In genomic region chr3:58534592-58535494, GRCh38 we compare ENCODE assay signal across 15 cellular contexts. TPM values are rescaled to one million over a fixed set of nuclear protein-coding genes. Genes with fewer than 3 reads are reported as not detected.
A peak's percentile ranks its signal among the peaks of the same experiment; 100 is the strongest.
DNase-seq lines count a peak whose midpoint lies in the region; ATAC-seq and TF ChIP-seq lines count a peak whose summit lies in the region.
"Had no signal": no experiment of that assay in that cellular context is flagged by ENCODE, and none has a peak within 500 bp of the region (broad histone marks: within the 10 kb centered on the region; RNA-seq: fewer than 3 reads in every experiment).

No MANE protein-coding gene starts in this region.

- in situ Hi-C loops in GM13976 (cut with MboI; ENCODE audit: low sequenced_read_pairs, unreplicated experiment), result loop anchor here (10.0 kb wide), 2 partner anchors 210 to 350 kb away; no protein-coding TSS in a partner anchor

- no peaks in the 10 kb centered on the region for H3K36me3 Mint-ChIP-seq in osteocyte (ENCODE audit: unreplicated experiment)
- H3K36me3 Mint-ChIP-seq: CD8-positive, alpha-beta T cell had no signal

- peak; percentile 8 for DNase-seq in D341Med (ENCODE audit: low spot score)
- peak; percentile 70 for DNase-seq in left lobe of liver (ENCODE audit: low spot score)
- peak; percentile 70 for DNase-seq in osteocyte (ENCODE audit: extremely low spot score, unreplicated experiment)
- no peak for DNase-seq in stimulated activated naive CD8-positive, alpha-beta T cell treated with anti-CD3 and anti-CD28 coated beads, Interleukin-15, Interleukin-2, amounts not matched to agents 100 U/mL and 50 U/mL, for 24 hours
- DNase-seq in GM13976 (ENCODE audit: low spot score), result no peak
- no peak for DNase-seq in COLO668 (lab: John Stamatoyannopoulos, UW; ENCODE audit: unreplicated experiment)
- DNase-seq: CD8-positive, alpha-beta T cell; DMS79; HFFc6; NCI-H1436; NCI-H2171 had no signal

- peaks cover 7% of the 10 kb centered on the region for H3K4me1 Mint-ChIP-seq in osteocyte (ENCODE audit: unreplicated experiment)

- H3K27me3 Mint-ChIP-seq in osteocyte (ENCODE audit: unreplicated experiment), result no peaks in the 10 kb centered on the region

- peak overlapping the region; percentile 95 for H3K27ac ChIP-seq in VCaP
- H3K27ac ChIP-seq: SJSA1 had no signal

- H3K4me3 Mint-ChIP-seq in osteocyte (ENCODE audit: unreplicated experiment), result no peak overlapping the region
- H3K4me3 Mint-ChIP-seq: CD8-positive, alpha-beta T cell; HFFc6 had no signal

- ATAC-seq in left lobe of liver, result peak; percentile 10
- no peak for ATAC-seq in stimulated activated naive CD8-positive, alpha-beta T cell treated with anti-CD3 and anti-CD28 coated beads, Interleukin-15, Interleukin-2, amounts not matched to agents 100 U/mL and 50 U/mL, for 24 hours
- ATAC-seq: CD8-positive, alpha-beta T cell had no signal

- H3K9me3 Mint-ChIP-seq in osteocyte (ENCODE audit: unreplicated experiment), result no peaks in the 10 kb centered on the region
- H3K9me3 Mint-ChIP-seq: CD8-positive, alpha-beta T cell; HFFc6 had no signal

- TF ChIP-seq CTCF in VCaP (conservative IDR thresholded peaks at IDR 0.05), result no peak
- no peak for TF ChIP-seq CTCF in osteocyte (IDR thresholded peaks at IDR 0.05)
- TF ChIP-seq CTCF in GM13976 (IDR thresholded peaks at IDR 0.05; ENCODE audit: borderline replicate concordance, control extremely low read depth, extremely low read depth, insufficient read depth, missing control alignments), result no peak

- no peak overlapping the region for H3K27ac Mint-ChIP-seq in osteocyte (ENCODE audit: unreplicated experiment)
- H3K27ac Mint-ChIP-seq: CD8-positive, alpha-beta T cell; HFFc6 had no signal

RNA-seq across cellular contexts. Expression of gene ACOX2, which starts 2.1 kb away (rescaled TPM):
- total RNA-seq in left lobe of liver (285 TPM), osteocyte (0.51 TPM in 1 of 2 replicates, not detected in the other)
- total RNA-seq: CD8-positive, alpha-beta T cell; HT-29 had no signal

RNA-seq across cellular contexts. Expression of gene FAM107A, which starts 42.3 kb away (rescaled TPM):
- total RNA-seq in left lobe of liver (0.88 TPM), osteocyte (not detected in 2 replicates)
- total RNA-seq: CD8-positive, alpha-beta T cell; MCF 10A; SJSA1 had no signal

RNA-seq across cellular contexts. Expression of gene KCTD6, which starts 42.9 kb away (rescaled TPM):
- total RNA-seq in left lobe of liver, result 5.2 TPM
- 13.6 and 14.4 TPM in 2 replicates for total RNA-seq in osteocyte

Comparison
In these comparisons a context has a peak if more than half of its experiments do, and no peak if none do; other contexts are left out.
1. DNase-seq: peak in D341Med (single experiment), left lobe of liver (single experiment) and osteocyte (single experiment); none in stimulated activated naive CD8-positive, alpha-beta T cell treated with anti-CD3 and anti-CD28 coated beads, Interleukin-15, Interleukin-2, amounts not matched to agents 100 U/mL and 50 U/mL, for 24 hours (single experiment), GM13976 (single experiment) and COLO668 (single experiment).
2. RNA of gene ACOX2, which starts 2.1 kb away (total RNA-seq): 285 TPM in left lobe of liver (single experiment); 0.51 TPM in osteocyte; every median in the first group is over 100 times any median in the second.